Comparison of ENCODE assay signal across 23 cellular contexts in the genomic region with DNA sequence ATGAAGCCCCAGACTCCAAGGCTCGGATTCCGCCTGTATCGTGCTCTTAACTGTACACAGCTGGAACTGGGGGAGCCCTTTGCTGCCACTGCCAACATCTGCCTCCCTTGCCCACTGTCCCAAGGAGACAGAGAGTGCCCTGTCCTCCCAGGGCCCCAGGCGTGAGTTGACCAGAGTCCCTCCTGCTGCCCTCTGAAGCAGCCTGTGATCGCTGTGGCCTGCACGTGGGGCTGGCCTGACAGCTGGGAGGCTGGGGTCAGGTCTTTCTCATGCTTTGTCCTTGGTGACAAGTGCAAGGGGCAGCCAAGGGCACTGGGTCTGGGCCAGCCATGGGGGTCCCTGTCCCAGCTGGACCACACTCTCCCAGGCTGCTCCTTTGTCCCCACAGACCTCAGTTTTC. TPM values are rescaled to one million over a fixed set of nuclear protein-coding genes. Genes with fewer than 3 reads are reported as not detected.
"Had no signal": no experiment of that assay in that cellular context is flagged by ENCODE, and none has a peak within 500 bp of the region (broad histone marks: within the 10 kb centered on the region; RNA-seq: fewer than 3 reads in every experiment).

No MANE protein-coding gene starts in this region.

- H3K9ac ChIP-seq: parathyroid adenoma had no signal

- H3K4me1 ChIP-seq: parathyroid adenoma, upper lobe of right lung had no signal

- DNase-seq: caudate nucleus; effector CD4-positive, alpha-beta T cell; endodermal cell; erythroblast; foreskin keratinocyte; immature natural killer cell; mammary epithelial cell; mucosa of descending colon; natural killer cell; nucleus accumbens; psoas muscle; retina; stimulated activated CD4-positive, alpha-beta T cell treated with anti-CD3 and anti-CD28 coated beads, Interleukin-2, amount 100 ng/mL, for 48 hours; stimulated activated naive CD8-positive, alpha-beta T cell treated with anti-CD3 and anti-CD28 coated beads, Interleukin-15, Interleukin-2, amounts not matched to agents 100 U/mL and 50 U/mL, for 24 hours; thyroid gland; upper lobe of right lung had no signal

- H3K36me3 Mint-ChIP-seq: immature natural killer cell, natural killer cell had no signal

- H3K36me3 ChIP-seq: suprapubic skin, thyroid gland, upper lobe of right lung had no signal

- H3K4me3 ChIP-seq: coronary artery, mucosa of descending colon, psoas muscle, smooth muscle cell, suprapubic skin, thyroid gland, upper lobe of right lung had no signal

- ATAC-seq: foreskin keratinocyte; mucosa of descending colon; natural killer cell; psoas muscle; stimulated activated naive CD8-positive, alpha-beta T cell treated with anti-CD3 and anti-CD28 coated beads, Interleukin-15, Interleukin-2, amounts not matched to agents 100 U/mL and 50 U/mL, for 24 hours; upper lobe of right lung had no signal

- H3K4me1 Mint-ChIP-seq: immature natural killer cell had no signal

- H2AFZ ChIP-seq: parathyroid adenoma had no signal

- H3K27ac ChIP-seq: foreskin keratinocyte, parathyroid adenoma, psoas muscle, suprapubic skin, thyroid gland, upper lobe of right lung had no signal

- H3K9me3 ChIP-seq: mucosa of descending colon, psoas muscle, suprapubic skin, thyroid gland, upper lobe of right lung had no signal

- H3K79me2 ChIP-seq: parathyroid adenoma had no signal

- H3K4me3 Mint-ChIP-seq: endodermal cell, immature natural killer cell, natural killer cell, neural crest cell had no signal

- H3K27me3 ChIP-seq: foreskin keratinocyte, suprapubic skin, thyroid gland, upper lobe of right lung had no signal

- H3K27ac Mint-ChIP-seq: endodermal cell, immature natural killer cell, natural killer cell had no signal

- H3K4me2 ChIP-seq: smooth muscle cell had no signal

- H3K9me3 Mint-ChIP-seq: endodermal cell, immature natural killer cell, natural killer cell, neural crest cell had no signal

- FAIRE-seq: endothelial cell of umbilical vein had no signal

RNA-seq across cellular contexts. Expression of gene KIAA1755, which starts 44.3 kb away (rescaled TPM):
- total RNA-seq: dermis microvascular lymphatic vessel endothelial cell, endodermal cell, natural killer cell, smooth muscle cell had no signal
- polyA plus RNA-seq: immature natural killer cell had no signal

RNA-seq across cellular contexts. Expression of gene TGM2, which starts 51.1 kb away (rescaled TPM):
- polyA plus RNA-seq: immature natural killer cell had no signal
